ENCODE assay signal across 36 cellular contexts in genomic region chr4:6329478-6330383, GRCh38.
"Had no signal": no experiment of that assay in that cellular context is flagged by ENCODE, and none has a peak within 500 bp of the region (broad histone marks: within the 10 kb centered on the region; RNA-seq: fewer than 3 reads in every experiment).

No MANE protein-coding gene starts in this region.

- ATAC-seq: activated CD8-positive, alpha-beta T cell treated with anti-CD3 and anti-CD28 coated beads, Interleukin-2, amount 10 ng/mL, durations not matched to agents 7 days and 5 days; activated T-helper 17 cell treated with anti-CD3 and anti-CD28 coated beads, Interleukin-2, amount 50 U/mL, for 72 hours; Right ventricle myocardium inferior had no signal

- H3K4me1 Mint-ChIP-seq: activated naive CD8-positive, alpha-beta T cell treated with anti-CD3 and anti-CD28 coated beads for 36 hours; activated T-helper 17 cell treated with anti-CD3 and anti-CD28 coated beads, Interleukin-2, amount 50 U/mL, for 72 hours had no signal

- H3K9me3 Mint-ChIP-seq: activated naive CD8-positive, alpha-beta T cell treated with anti-CD3 and anti-CD28 coated beads for 36 hours; activated T-helper 17 cell treated with anti-CD3 and anti-CD28 coated beads, Interleukin-2, amount 50 U/mL, for 72 hours had no signal

- H3K36me3 ChIP-seq: brain microvascular endothelial cell, MG63 had no signal

- H3K27ac ChIP-seq: brain microvascular endothelial cell, PC-9, RWPE1 had no signal

- H2AFZ ChIP-seq: PC-9 had no signal

- FAIRE-seq: colon, RCC 7860 had no signal

- H3K4me3 ChIP-seq: MG63, PC-9 had no signal

- H3K27me3 ChIP-seq: brain microvascular endothelial cell, MG63 had no signal

- H3K4me3 Mint-ChIP-seq: activated CD4-positive, alpha-beta T cell treated with anti-CD3 and anti-CD28 coated beads, Interleukin-2, amount 10 ng/mL, durations not matched to agents 24 days and 14 days; activated CD8-positive, alpha-beta T cell treated with anti-CD3 and anti-CD28 coated beads, Interleukin-2, amount 10 ng/mL, durations not matched to agents 7 days and 5 days; activated naive CD8-positive, alpha-beta T cell treated with anti-CD3 and anti-CD28 coated beads for 36 hours; activated T-helper 17 cell treated with anti-CD3 and anti-CD28 coated beads, Interleukin-2, amount 50 U/mL, for 72 hours had no signal

- H3K4me2 ChIP-seq: PC-9 had no signal

- H3K9me3 ChIP-seq: MG63 had no signal

- H3K27ac Mint-ChIP-seq: activated CD4-positive, alpha-beta T cell treated with anti-CD3 and anti-CD28 coated beads, Interleukin-2, amount 10 ng/mL, durations not matched to agents 24 days and 14 days; activated CD8-positive, alpha-beta T cell treated with anti-CD3 and anti-CD28 coated beads, Interleukin-2, amount 10 ng/mL, durations not matched to agents 7 days and 5 days; activated naive CD8-positive, alpha-beta T cell treated with anti-CD3 and anti-CD28 coated beads for 36 hours; activated T-helper 17 cell treated with anti-CD3 and anti-CD28 coated beads, Interleukin-2, amount 50 U/mL, for 72 hours had no signal

- DNase-seq: activated CD4-positive, alpha-beta T cell treated with anti-CD3 and anti-CD28 coated beads, Interleukin-2, amount 10 ng/mL, durations not matched to agents 24 days and 14 days; activated CD4-positive, alpha-beta T cell treated with anti-CD3 and anti-CD28 coated beads, Interleukin-2, amount 50 U/mL, for 48 hours; activated CD8-positive, alpha-beta memory T cell treated with anti-CD3 and anti-CD28 coated beads, Interleukin-2, amount 50 U/mL, for 4 hours; activated CD8-positive, alpha-beta T cell treated with anti-CD3 and anti-CD28 coated beads, Interleukin-2, amount 10 ng/mL, durations not matched to agents 7 days and 5 days; activated effector memory CD4-positive, alpha-beta T cell treated with anti-CD3 and anti-CD28 coated beads, Interleukin-2, amount 50 U/mL, for 16 hours; activated naive CD4-positive, alpha-beta T cell; activated naive CD4-positive, alpha-beta T cell treated with anti-CD3 and anti-CD28 coated beads, Interleukin-2, amount 50 U/mL, for 16 hours; activated naive CD8-positive, alpha-beta T cell treated with anti-CD3 and anti-CD28 coated beads for 36 hours; activated T-cell treated with anti-CD3 and anti-CD28 coated beads, Interleukin-2, amount 50 U/mL, for 48 hours; amniotic stem cell; aorta; brain microvascular endothelial cell; central memory CD4-positive, alpha-beta T cell; Kasumi-1; MG63; NCI-H1105; NCI-H1417 treated with DMSO at 0.1 percent for 48 hours; NCI-H1694; NCI-H1930; NCI-H2081 treated with DMSO at 0.1 percent for 48 hours; NCI-H226; NCI-H446 treated with DMSO at 0.1 percent for 48 hours; NCI-H524; NCI-H69; NK-92 treated with Interleukin-12 subunit alpha and Interleukin-12 subunit beta, amount 100 ng/mL, for 24 hours; PC-9; SIG-M5; SW 1271; T-helper 1 cell; T-helper 2 cell; T-helper 9 cell had no signal

- H3K36me3 Mint-ChIP-seq: activated naive CD8-positive, alpha-beta T cell treated with anti-CD3 and anti-CD28 coated beads for 36 hours had no signal
